1 cellular context compared by ENCODE assay signal in genomic region chr3:180912304-180913226, GRCh38.
TF ChIP-seq lines count a peak whose summit lies in the region.

Gene FXR1 (plus strand): TSS chr3:180912670. CDS start chr3:180912686, 16 bp downstream.

TF ChIP-seq in K562, 482 proteins besides CTCF, POLR2A, EP300 and RAD21 (continued from another document):
- TF ChIP-seq NR0B1 (IDR thresholded peaks at IDR 0.05; ENCODE audit: partially characterized antibody): no peak
TF ChIP-seq in K562: peak in this region for 65.
